In genomic region chr16:88548131-88548874, GRCh38 we compare ENCODE assay signal across 19 cellular contexts.
"Had no signal": no experiment of that assay in that cellular context is flagged by ENCODE, and none has a peak within 500 bp of the region (broad histone marks: within the 10 kb centered on the region; RNA-seq: fewer than 3 reads in every experiment).

No MANE protein-coding gene starts in this region.

- H3K27ac Mint-ChIP-seq: activated CD4-positive, alpha-beta memory T cell treated with anti-CD3 and anti-CD28 coated beads, Interleukin-2, amount 10 ng/mL, durations not matched to agents 7 days and 5 days; activated CD4-positive, alpha-beta T cell treated with anti-CD3 and anti-CD28 coated beads for 36 hours; activated naive CD4-positive, alpha-beta T cell treated with anti-CD3 and anti-CD28 coated beads, Interleukin-2, amount 50 U/mL, for 72 hours; T-helper 1 cell treated with Interleukin-12 subunit alpha and Interleukin-12 subunit beta and Interleukin-4 antibody, amounts not matched to agents 30 μg/mL and 1 μg/mL, for 36 hours had no signal

- ATAC-seq: activated CD4-positive, alpha-beta T cell treated with anti-CD3 and anti-CD28 coated beads for 36 hours; activated T-cell treated with anti-CD3 and anti-CD28 coated beads, Interleukin-2, amount 50 U/mL, for 4 hours; left lobe of liver had no signal

- H3K4me3 Mint-ChIP-seq: activated CD4-positive, alpha-beta memory T cell treated with anti-CD3 and anti-CD28 coated beads, Interleukin-2, amount 10 ng/mL, durations not matched to agents 7 days and 5 days; activated CD4-positive, alpha-beta T cell treated with anti-CD3 and anti-CD28 coated beads for 36 hours; activated T-cell treated with anti-CD3 and anti-CD28 coated beads, Interleukin-2, amount 50 U/mL, for 4 hours; T-helper 1 cell treated with Interleukin-12 subunit alpha and Interleukin-12 subunit beta and Interleukin-4 antibody, amounts not matched to agents 30 μg/mL and 1 μg/mL, for 36 hours had no signal

- DNase-seq: activated CD4-positive, alpha-beta memory T cell treated with anti-CD3 and anti-CD28 coated beads, Interleukin-2, amount 10 ng/mL, durations not matched to agents 7 days and 5 days; activated CD4-positive, alpha-beta T cell treated with anti-CD3 and anti-CD28 coated beads for 36 hours; activated gamma-delta T cell; activated T-cell treated with anti-CD3 and anti-CD28 coated beads, Interleukin-2, amount 50 U/mL, for 4 hours; colonic mucosa; mammary epithelial cell; naive B cell; retina; stimulated activated CD4-positive, alpha-beta T cell treated with anti-CD3 and anti-CD28 coated beads, Interleukin-15, amount 100 ng/mL, for 24 hours; stimulated activated CD4-positive, alpha-beta T cell treated with anti-CD3 and anti-CD28 coated beads, Interleukin-4, amount 100 ng/mL, for 1 hour; stimulated activated naive CD4-positive, alpha-beta T cell treated with Interleukin-2 at 50 U/mL for 16 hours; trophoblast cell had no signal

- H3K4me3 ChIP-seq: cardiac muscle cell, colonic mucosa, esophagus muscularis mucosa, hepatocyte, suprapubic skin had no signal

- H3K27me3 Mint-ChIP-seq: activated CD4-positive, alpha-beta memory T cell treated with anti-CD3 and anti-CD28 coated beads, Interleukin-2, amount 10 ng/mL, durations not matched to agents 7 days and 5 days had no signal
